9 cellular contexts compared by ENCODE assay signal in genomic region chr1:206717237-206717989, GRCh38. TPM values are rescaled to one million over a fixed set of nuclear protein-coding genes. Genes with fewer than 3 reads are reported as not detected.
DNase-seq lines count a peak whose midpoint lies in the region; ATAC-seq, FAIRE-seq and TF ChIP-seq lines count a peak whose summit lies in the region.
"Had no signal": no experiment of that assay in that cellular context is flagged by ENCODE, and none has a peak within 500 bp of the region (broad histone marks: within the 10 kb centered on the region; RNA-seq: fewer than 3 reads in every experiment).

No MANE protein-coding gene starts in this region.

- no peak overlapping the region for H3K4me3 Mint-ChIP-seq in H9
- H3K4me3 Mint-ChIP-seq: brain had no signal

- H3K9me3 ChIP-seq in Loucy (ENCODE audit: insufficient read depth, low read depth, low read length) (no peaks in the 10 kb centered on the region), H9 (ENCODE audit: control insufficient read depth, low read depth, low read length) (no peaks in the 10 kb centered on the region)

- H3K23me2 ChIP-seq in H9 (ENCODE audit: insufficient read length, low read depth, low read length, poor library complexity, severe bottlenecking) = no peaks in the 10 kb centered on the region

- TF ChIP-seq POLR2A in GM12892 (IDR thresholded peaks at IDR 0.05; ENCODE audit: low read depth, low read length) = no peak

- H3F3A ChIP-seq in Loucy (ENCODE audit: low read depth) = no peaks in the 10 kb centered on the region

- H4K20me1 ChIP-seq in Loucy (ENCODE audit: insufficient read depth, low read length, poor library complexity, severe bottlenecking) (peaks cover 32% of the 10 kb centered on the region), H9 (ENCODE audit: control insufficient read depth, insufficient read depth, insufficient read length) (no peaks in the 10 kb centered on the region)

- H3K27ac Mint-ChIP-seq in H9 = 0 out of 7 replicates have a peak overlapping the region, but pooled peaks of 1 of the 3 experiments have one; percentile 45

- H3K79me1 ChIP-seq in H9 (ENCODE audit: insufficient read depth, low read depth, low read length, poor library complexity, severe bottlenecking) = peaks cover 9% of the 10 kb centered on the region

- no peaks in the 10 kb centered on the region for H3K9me2 ChIP-seq in Loucy (replicated peaks; ENCODE audit: low read depth, low read length)

- H3K4me1 Mint-ChIP-seq in H9 = peaks cover 6 to 9% of the 10 kb centered on the region in 2 experiments

- H2BK15ac ChIP-seq in H9 (ENCODE audit: low read depth, low read length) = no peak overlapping the region

- H3K56ac ChIP-seq in H9 (ENCODE audit: insufficient read length, low read depth, low read length) = no peak overlapping the region

- H2AFZ ChIP-seq in Loucy (ENCODE audit: low read length) (no peak overlapping the region), H9 (ENCODE audit: low read length) (no peak overlapping the region)

- H3K4me1 ChIP-seq in Loucy (ENCODE audit: insufficient read depth, low read length, poor library complexity, severe bottlenecking) (peaks cover 49% of the 10 kb centered on the region), H9 (ENCODE audit: insufficient read depth, low read length) (no peaks in the 10 kb centered on the region; the same call in 1 of the 2 replicates)

- H3K27me3 ChIP-seq in Loucy (ENCODE audit: insufficient read depth, low read length, poor library complexity, severe bottlenecking) (no peaks in the 10 kb centered on the region), H9 (ENCODE audit: insufficient read depth, low read length) (no peaks in the 10 kb centered on the region)

- no peak overlapping the region for H2BK120ac ChIP-seq in H9 (ENCODE audit: low read depth, low read length, poor library complexity, severe bottlenecking)

- no peak overlapping the region for H2BK20ac ChIP-seq in H9 (ENCODE audit: low read depth, low read length, poor library complexity, severe bottlenecking)

- peak; percentile 72 for FAIRE-seq in GM12892 (lab: Jason Lieb, UNC)

- no peak overlapping the region for H3K27ac ChIP-seq in H9 (ENCODE audit: insufficient read length, low read depth, low read length)

- no peak overlapping the region for H4K91ac ChIP-seq in H9 (ENCODE audit: insufficient read length, low read depth, low read length)

- H3K79me2 ChIP-seq in Loucy (ENCODE audit: insufficient read depth, low read length) = peaks cover 94% of the 10 kb centered on the region
- H3K79me2 ChIP-seq in H9 (ENCODE audit: insufficient read depth, low read length) = no peaks in the 10 kb centered on the region; the same call in 1 of the 2 replicates

- H3K9me3 Mint-ChIP-seq in H9 = no peaks in the 10 kb centered on the region
- H3K9me3 Mint-ChIP-seq: brain had no signal

- H4K8ac ChIP-seq in H9 (replicated peaks; ENCODE audit: insufficient read length, low read depth, low read length) = no peak overlapping the region

- no peaks in the 10 kb centered on the region; a peak in 1 of 7 replicates for H3K36me3 Mint-ChIP-seq in H9 (ENCODE audit: insufficient read depth in 1 of 3, low read depth in 3 of 3)
- H3K36me3 Mint-ChIP-seq: brain had no signal

- no peak overlapping the region for H3T11ph ChIP-seq in H9 (ENCODE audit: low read length)

- DNase-seq in GM12892 (ENCODE audit: insufficient read length) (no peak), fibroblast of pulmonary artery (ENCODE audit: low read depth) (peak; percentile 53), H9 (no peak), putamen (ENCODE audit: low spot score) (no peak), ecto neural progenitor cell (ENCODE audit: low spot score) (no peak), NK-92 (lab: John Stamatoyannopoulos, UW; ENCODE audit: unreplicated experiment) (no peak)

- H3K14ac ChIP-seq in H9 (ENCODE audit: insufficient read depth, low read length) = no peak overlapping the region

- no peak overlapping the region for H3K4ac ChIP-seq in H9 (ENCODE audit: low read depth, low read length)

- peak overlapping the region; percentile 47 for H3K4me2 ChIP-seq in Loucy (ENCODE audit: low read depth, low read length, poor library complexity, severe bottlenecking)
- H3K4me2 ChIP-seq in H9 (ENCODE audit: insufficient read depth, insufficient read length, low read length) = no peak overlapping the region

- H2BK5ac ChIP-seq in H9 (ENCODE audit: insufficient read length, low read length) = no peak overlapping the region

- ATAC-seq in GM21576 (IDR thresholded peaks at IDR 0.05; ENCODE audit: unreplicated experiment) = peak; percentile 65

- H3K27me3 Mint-ChIP-seq in H9 (ENCODE audit: low read depth) = no peaks in the 10 kb centered on the region
- H3K27me3 Mint-ChIP-seq: brain had no signal

- H3K4me3 ChIP-seq in Loucy (ENCODE audit: low read length, poor library complexity, severe bottlenecking) = peak overlapping the region; percentile 15
- no peak overlapping the region for H3K4me3 ChIP-seq in fibroblast of pulmonary artery (replicated peaks; ENCODE audit: low read depth, low read length)

- no peaks in the 10 kb centered on the region for H3K36me3 ChIP-seq in Loucy (ENCODE audit: insufficient read depth, low read length)

- H3K23ac ChIP-seq in H9 (ENCODE audit: insufficient read length, low read depth, low read length) = no peak overlapping the region

- TF ChIP-seq CTCF in Loucy (conservative IDR thresholded peaks at IDR 0.05; ENCODE audit: low read length) (no peak), fibroblast of pulmonary artery (IDR thresholded peaks at IDR 0.05; ENCODE audit: low read length, missing control alignments) (no peak), H9 (conservative IDR thresholded peaks at IDR 0.05) (no peak)

- H3K18ac ChIP-seq in H9 (ENCODE audit: insufficient read length, low read depth, low read length) = no peak overlapping the region

- no peak overlapping the region for H2BK12ac ChIP-seq in H9 (ENCODE audit: insufficient read length, low read depth, low read length)

- WGBS in H9 (ENCODE audit: extremely low coverage, insufficient read length, low lambda C conversion rate) = no CpG with 5 or more reads among the region's 5 CpGs

- no peak overlapping the region for H2AK5ac ChIP-seq in H9 (ENCODE audit: insufficient read length, low read length)

- H3K9ac ChIP-seq in Loucy (ENCODE audit: low read depth, low read length, poor library complexity, severe bottlenecking) = peak overlapping the region; percentile 43
- no peak overlapping the region for H3K9ac ChIP-seq in H9 (ENCODE audit: extremely low read depth, insufficient read length, low read length)

- H4K5ac ChIP-seq in H9 (ENCODE audit: insufficient read length, low read depth, low read length) = no peak overlapping the region

RNA-seq across cellular contexts. Expression of gene MAPKAPK2, which starts 32.7 kb away (rescaled TPM):
- 37.5 TPM for polyA plus RNA-seq in GM12892 (2012; ENCODE audit: missing spikeins)
- 48.0 and 50.1 TPM in 2 replicates for total RNA-seq in H9 (2021)

RNA-seq across cellular contexts. Expression of gene IL19, which starts 53.2 kb away (rescaled TPM):
- not detected for polyA plus RNA-seq in GM12892 (2012; ENCODE audit: missing spikeins)
- total RNA-seq in H9 (2021) = not detected in 2 replicates

RNA-seq across cellular contexts. Expression of gene IL10, which starts 54.9 kb away (rescaled TPM):
- 5.2 TPM for polyA plus RNA-seq in GM12892 (2012; ENCODE audit: missing spikeins)
- total RNA-seq in H9 (2021) = not detected in 2 replicates
